In the genomic region with DNA sequence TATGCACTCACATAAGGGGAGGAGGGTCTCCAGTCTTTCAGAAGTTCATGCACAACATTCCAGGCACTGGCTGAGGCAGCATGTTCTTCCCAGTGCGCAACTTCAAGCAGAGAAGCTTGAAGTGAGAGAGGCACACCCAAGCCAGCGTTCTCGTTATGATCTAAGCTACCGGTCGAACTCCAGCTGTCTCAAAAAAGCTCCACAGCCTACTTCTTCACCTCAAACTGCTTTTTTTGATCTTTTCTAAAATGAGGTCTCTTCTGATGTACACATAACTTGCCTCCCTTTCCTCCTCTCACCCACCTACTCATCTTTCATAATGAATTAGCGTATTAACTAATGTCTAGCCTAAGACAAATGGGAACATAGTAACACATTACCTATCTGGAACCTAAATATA, we compare ENCODE assay signal across 30 cellular contexts. TPM values are rescaled to one million over a fixed set of nuclear protein-coding genes. Genes with fewer than 3 reads are reported as not detected.
"Had no signal": no experiment of that assay in that cellular context is flagged by ENCODE, and none has a peak within 500 bp of the region (broad histone marks: within the 10 kb centered on the region; RNA-seq: fewer than 3 reads in every experiment).

No MANE protein-coding gene starts in this region.

- H3K9me3 Mint-ChIP-seq: activated naive CD8-positive, alpha-beta T cell treated with anti-CD3 and anti-CD28 coated beads for 36 hours; stimulated activated memory B cell treated with anti-CD40 and anti-IgM and Interleukin-4, amounts not matched to agents 10 μg/mL and 1 μg/mL and 100 μg/mL, for 72 hours; stimulated activated naive CD8-positive, alpha-beta T cell treated with anti-CD3 and anti-CD28 coated beads, Interleukin-15, amount 100 ng/mL, for 72 hours; T-helper 1 cell treated with Interleukin-12 subunit alpha and Interleukin-12 subunit beta and Interleukin-4 antibody, amounts not matched to agents 30 μg/mL and 1 μg/mL, for 36 hours had no signal

- H3K4me3 Mint-ChIP-seq: activated naive CD8-positive, alpha-beta T cell treated with anti-CD3 and anti-CD28 coated beads for 36 hours; stimulated activated memory B cell treated with anti-CD40 and anti-IgM and Interleukin-4, amounts not matched to agents 10 μg/mL and 1 μg/mL and 100 μg/mL, for 72 hours; stimulated activated naive CD8-positive, alpha-beta T cell treated with anti-CD3 and anti-CD28 coated beads, Interleukin-15, amount 100 ng/mL, for 72 hours; T-helper 1 cell treated with Interleukin-12 subunit alpha and Interleukin-12 subunit beta and Interleukin-4 antibody, amounts not matched to agents 30 μg/mL and 1 μg/mL, for 36 hours had no signal

- H3K27ac Mint-ChIP-seq: activated naive CD8-positive, alpha-beta T cell treated with anti-CD3 and anti-CD28 coated beads for 36 hours; stimulated activated memory B cell treated with anti-CD40 and anti-IgM and Interleukin-4, amounts not matched to agents 10 μg/mL and 1 μg/mL and 100 μg/mL, for 72 hours; T-helper 1 cell treated with Interleukin-12 subunit alpha and Interleukin-12 subunit beta and Interleukin-4 antibody, amounts not matched to agents 30 μg/mL and 1 μg/mL, for 36 hours had no signal

- H3K4me1 ChIP-seq: adrenal gland, heart right ventricle, left ventricle myocardium inferior, upper lobe of left lung had no signal

- H3K4me3 ChIP-seq: adrenal gland, coronary artery, dorsolateral prefrontal cortex, gastroesophageal sphincter, heart right ventricle, left ventricle myocardium inferior, lung, skin epidermis, upper lobe of left lung had no signal

- H3K36me3 ChIP-seq: adrenal gland, brain microvascular endothelial cell, gastroesophageal sphincter, heart right ventricle, left ventricle myocardium inferior, upper lobe of left lung had no signal

- ATAC-seq: activated CD4-positive, CD25-positive, alpha-beta regulatory T cell treated with anti-CD3 and anti-CD28 coated beads, Interleukin-2, amount 50 U/mL, for 24 hours; gastroesophageal sphincter; heart right ventricle; sciatic nerve; stimulated activated memory B cell treated with anti-CD40 and anti-IgM and Interleukin-4, amounts not matched to agents 10 μg/mL and 1 μg/mL and 100 μg/mL, for 72 hours; stimulated activated naive CD8-positive, alpha-beta T cell treated with anti-CD3 and anti-CD28 coated beads, Interleukin-15, amount 100 ng/mL, for 72 hours had no signal

- H3K27me3 Mint-ChIP-seq: stimulated activated memory B cell treated with anti-CD40 and anti-IgM and Interleukin-4, amounts not matched to agents 10 μg/mL and 1 μg/mL and 100 μg/mL, for 72 hours; stimulated activated naive CD8-positive, alpha-beta T cell treated with anti-CD3 and anti-CD28 coated beads, Interleukin-15, amount 100 ng/mL, for 72 hours had no signal

- H3K27me3 ChIP-seq: brain microvascular endothelial cell, gastroesophageal sphincter, upper lobe of left lung had no signal

- FAIRE-seq: TTC549 had no signal

- H3K27ac ChIP-seq: adrenal gland, brain microvascular endothelial cell, coronary artery, dorsolateral prefrontal cortex, heart right ventricle, left ventricle myocardium inferior, skin epidermis, upper lobe of left lung, VCaP had no signal

- H3K9me3 ChIP-seq: adrenal gland, gastroesophageal sphincter, heart right ventricle, left ventricle myocardium inferior, upper lobe of left lung had no signal

- H3K36me3 Mint-ChIP-seq: activated naive CD8-positive, alpha-beta T cell treated with anti-CD3 and anti-CD28 coated beads for 36 hours; stimulated activated memory B cell treated with anti-CD40 and anti-IgM and Interleukin-4, amounts not matched to agents 10 μg/mL and 1 μg/mL and 100 μg/mL, for 72 hours had no signal

- H3K4me1 Mint-ChIP-seq: activated naive CD8-positive, alpha-beta T cell treated with anti-CD3 and anti-CD28 coated beads for 36 hours; stimulated activated memory B cell treated with anti-CD40 and anti-IgM and Interleukin-4, amounts not matched to agents 10 μg/mL and 1 μg/mL and 100 μg/mL, for 72 hours; stimulated activated naive CD8-positive, alpha-beta T cell treated with anti-CD3 and anti-CD28 coated beads, Interleukin-15, amount 100 ng/mL, for 72 hours had no signal

- DNase-seq: activated CD4-positive, alpha-beta T cell treated with anti-CD3 and anti-CD28 coated beads for 48 hours; activated CD4-positive, alpha-beta T cell treated with anti-CD3 and anti-CD28 coated beads, Interleukin-2, amount 50 U/mL, for 48 hours; activated CD8-positive, alpha-beta memory T cell treated with anti-CD3 and anti-CD28 coated beads for 24 hours; activated effector memory CD4-positive, alpha-beta T cell treated with Interleukin-2 at 50 U/mL for 16 hours; activated naive CD4-positive, alpha-beta T cell treated with Interleukin-2 at 50 U/mL for 16 hours; activated naive CD8-positive, alpha-beta T cell treated with anti-CD3 and anti-CD28 coated beads for 36 hours; adrenal gland; aorta; brain microvascular endothelial cell; dorsolateral prefrontal cortex; effector memory CD4-positive, alpha-beta T cell; heart right ventricle; left ventricle myocardium inferior; mesendoderm; stimulated activated CD4-positive, alpha-beta T cell treated with anti-CD3 and anti-CD28 coated beads, Interleukin-4, amount 100 ng/mL, for 24 hours; stimulated activated CD8-positive, alpha-beta memory T cell treated with anti-CD3 and anti-CD28 coated beads, Interleukin-4, amount 100 ng/mL, for 48 hours; stimulated activated naive CD8-positive, alpha-beta T cell treated with anti-CD3 and anti-CD28 coated beads, Interleukin-15, amount 100 ng/mL, for 72 hours; SW 1271; T-helper 9 cell; upper lobe of left lung had no signal

RNA-seq across cellular contexts. Expression of gene GPC4, which starts 25.3 kb away (rescaled TPM):
- total RNA-seq: activated naive CD8-positive, alpha-beta T cell treated with anti-CD3 and anti-CD28 coated beads for 36 hours had no signal
